ENCODE assay signal across 10 cellular contexts in the genomic region with DNA sequence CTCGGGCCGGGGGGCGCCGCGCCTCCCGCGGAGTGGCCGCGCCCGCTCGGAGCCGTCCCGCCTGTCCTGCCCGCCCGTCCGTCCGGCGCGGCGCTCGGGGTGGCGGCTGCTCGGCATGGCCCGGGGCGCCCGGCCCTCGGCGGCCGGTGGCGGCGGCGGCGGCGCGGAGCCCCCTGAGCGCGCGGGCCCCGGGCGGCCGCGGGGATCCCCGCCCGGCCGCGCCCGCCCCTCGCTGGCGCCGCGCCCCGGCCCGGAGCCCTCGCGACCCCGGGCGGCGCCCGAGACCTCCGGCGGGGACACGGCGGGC. TPM values are rescaled to one million over a fixed set of nuclear protein-coding genes. Genes with fewer than 3 reads are reported as not detected.
DNase-seq lines count a peak whose midpoint lies in the region; ATAC-seq and TF ChIP-seq lines count a peak whose summit lies in the region.
"Had no signal": no experiment of that assay in that cellular context is flagged by ENCODE, and none has a peak within 500 bp of the region (broad histone marks: within the 10 kb centered on the region; RNA-seq: fewer than 3 reads in every experiment).

No MANE protein-coding gene starts in this region.

- DNase-seq in A673 (ENCODE audit: low spot score) (no peak), NT2/D1 (ENCODE audit: low read depth, low spot score) (no peak), NCI-H1048 (lab: John Stamatoyannopoulos, UW) (no peak), NCI-H1694 treated with DMSO at 0.1 percent for 48 hours (lab: John Stamatoyannopoulos, UW) (no peak), sciatic nerve (ENCODE audit: low spot score) (no peak), T-helper 2 cell (no peak)
- DNase-seq: DND-41 had no signal

- H3K4me3 ChIP-seq in A673 (ENCODE audit: low read depth, low read length, poor library complexity, severe bottlenecking) = peak overlapping the region; percentile 63
- peak overlapping the region; percentile 67 for H3K4me3 ChIP-seq in NT2/D1 (ENCODE audit: insufficient read length, low read depth)
- H3K4me3 ChIP-seq in iPS-11a (ENCODE audit: low read depth, low read length) = peak overlapping the region; percentile 22

- H3K4me1 ChIP-seq in A673 (ENCODE audit: insufficient read depth, low read length, poor library complexity, severe bottlenecking) (peaks cover 15% of the 10 kb centered on the region), NT2/D1 (ENCODE audit: insufficient read depth, insufficient read length) (no peaks in the 10 kb centered on the region)

- peak overlapping the region; percentile 58 for H3K9ac ChIP-seq in NT2/D1 (ENCODE audit: insufficient read length, low read depth)
- H3K9ac ChIP-seq: parathyroid adenoma had no signal

- intact Hi-C loops in A673 (cut with micrococcal nuclease; ENCODE audit: unreplicated experiment) (loop anchor here (2.0 to 10.0 kb wide), 2 partner anchors 373 to 595 kb away; no protein-coding TSS in a partner anchor), sciatic nerve (cut with DNase I) (loop anchor here (5.0 kb wide), 1 partner anchor 1359 kb away; no protein-coding TSS in a partner anchor)

- ATAC-seq in GM21528 (IDR thresholded peaks at IDR 0.05; ENCODE audit: low FRiP score, unreplicated experiment) (peak; percentile 16), sciatic nerve (no peak)

- BruUV-seq in A673 (replicated peaks; lab: Mats Ljungman, UMichigan) = no TSS peak

- POLR2A ChIA-PET in A673 (lab: Charles Lee; ENCODE audit: low non-redundant PET) = no interaction called here

- H3K36me3 ChIP-seq in A673 (ENCODE audit: insufficient read depth, low read length, poor library complexity, severe bottlenecking) (no peaks in the 10 kb centered on the region), NT2/D1 (ENCODE audit: insufficient read depth, insufficient read length, low read length) (no peaks in the 10 kb centered on the region)

- H3K27me3 ChIP-seq in A673 (replicated peaks; ENCODE audit: insufficient read depth, low read depth, low read length, poor library complexity) (peaks cover 30% of the 10 kb centered on the region), NT2/D1 (ENCODE audit: insufficient read depth, insufficient read length) (peaks cover 10% of the 10 kb centered on the region)

- no peaks in the 10 kb centered on the region for H3K9me3 ChIP-seq in A673 (ENCODE audit: low read depth, low read length, poor library complexity, severe bottlenecking)
- no peaks in the 10 kb centered on the region for H3K9me3 ChIP-seq in NT2/D1 (ENCODE audit: insufficient read depth, low read length)

- TF ChIP-seq CTCF in A673 (conservative IDR thresholded peaks at IDR 0.05; ENCODE audit: low read depth, low read length) = no peak

- H3K27ac ChIP-seq in A673 (ENCODE audit: low read depth, low read length, poor library complexity, severe bottlenecking) = no peak overlapping the region

- CTCF ChIA-PET in A673 (lab: Charles Lee) = no interaction called here

RNA-seq across cellular contexts. Expression of gene SDK1, which starts 0.4 kb away (rescaled TPM):
- total RNA-seq in A673 (2021) (14.7 and 17.0 TPM in 2 replicates), sciatic nerve (11.2 TPM)
